1 cellular context compared by ENCODE assay signal in the genomic region with DNA sequence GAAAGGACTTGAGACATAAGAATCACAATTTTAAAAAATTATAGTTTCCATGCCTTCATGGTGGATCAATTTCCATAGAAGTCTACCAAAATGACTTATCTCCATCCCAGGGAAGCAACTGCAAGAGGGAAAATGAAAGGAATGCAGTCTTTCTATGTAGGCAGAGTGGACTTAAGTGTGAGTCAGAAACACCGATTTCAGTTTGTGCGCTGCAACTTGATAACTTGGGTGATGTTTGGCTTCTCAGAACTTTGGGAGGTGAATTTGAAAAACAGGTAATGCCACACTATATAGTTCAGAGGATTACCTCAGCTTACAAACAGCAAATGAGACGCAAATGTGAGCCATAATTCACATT.
TF ChIP-seq lines count a peak whose summit lies in the region.

No MANE protein-coding gene starts in this region.

TF ChIP-seq in H1, 55 proteins besides CTCF, POLR2A, EP300 and RAD21:
- TF ChIP-seq POLR2AphosphoS5 (IDR thresholded peaks at IDR 0.05; ENCODE audit: low read depth, low read length) (no peak), GABPA (IDR thresholded peaks at IDR 0.05; ENCODE audit: borderline replicate concordance, insufficient read depth, low read length) (no peak), RNF2 (IDR thresholded peaks at IDR 0.05; ENCODE audit: borderline replicate concordance, low read depth, low read length, missing control alignments, poor library complexity, severe bottlenecking) (no peak), SP4 (IDR thresholded peaks at IDR 0.05; ENCODE audit: low read length) (no peak), BACH1 (IDR thresholded peaks at IDR 0.05; ENCODE audit: low read length) (no peak), CTBP2 (IDR thresholded peaks at IDR 0.05; ENCODE audit: borderline replicate concordance, insufficient read depth, insufficient read length, low read length) (no peak), PHF8 (conservative IDR thresholded peaks at IDR 0.05; ENCODE audit: low read depth, low read length) (no peak), TCF12 (IDR thresholded peaks at IDR 0.05; ENCODE audit: low read depth, low read length) (no peak), BCL11A (IDR thresholded peaks at IDR 0.05; ENCODE audit: low read depth in 2 of 2, low read length in 2 of 2) (no peak), RBBP5 (IDR thresholded peaks at IDR 0.05; ENCODE audit: borderline replicate concordance, low read depth, low read length) (no peak), TEAD4 (IDR thresholded peaks at IDR 0.05; ENCODE audit: low read depth, low read length) (no peak), KDM1A (IDR thresholded peaks at IDR 0.05; ENCODE audit: borderline replicate concordance, low read length) (no peak), CBX8 (IDR thresholded peaks at IDR 0.05; ENCODE audit: borderline replicate concordance, low read depth, low read length) (no peak), KDM4A (IDR thresholded peaks at IDR 0.05; ENCODE audit: low read depth, low read length, severe bottlenecking) (no peak), CHD2 (IDR thresholded peaks at IDR 0.05; ENCODE audit: low read length) (no peak), JUND (IDR thresholded peaks at IDR 0.05; ENCODE audit: low read length) (no peak), CBX5 (IDR thresholded peaks at IDR 0.05; ENCODE audit: low read depth, low read length) (no peak), TAF1 (IDR thresholded peaks at IDR 0.05; ENCODE audit: low read depth, low read length) (no peak), EZH2 (IDR thresholded peaks at IDR 0.05; ENCODE audit: low read depth, low read length, severe bottlenecking) (no peak), ZNF274 (IDR thresholded peaks at IDR 0.05; ENCODE audit: borderline replicate concordance, extremely low read depth, low read length) (no peak)
